In the genomic region with DNA sequence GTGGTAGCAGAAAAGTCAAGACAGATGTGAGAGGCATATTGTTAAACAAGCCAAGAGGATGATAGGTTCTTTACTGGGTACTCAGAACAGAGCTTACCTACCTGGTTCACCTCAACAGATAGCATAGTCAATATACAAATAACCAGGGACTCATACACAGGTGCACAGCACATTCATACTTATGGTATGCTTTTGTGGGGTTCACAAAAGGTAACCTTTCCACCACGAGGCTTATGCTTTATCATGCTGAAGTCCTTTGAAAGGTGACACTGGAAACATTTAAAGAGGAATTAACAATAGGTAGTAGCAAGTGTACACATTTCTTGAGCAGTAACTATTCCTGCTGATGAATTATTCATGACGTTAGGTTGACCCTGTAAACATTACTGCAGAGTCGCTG, we compare ENCODE assay signal across 15 cellular contexts. TPM values are rescaled to one million over a fixed set of nuclear protein-coding genes. Genes with fewer than 3 reads are reported as not detected.
DNase-seq lines count a peak whose midpoint lies in the region; TF ChIP-seq lines count a peak whose summit lies in the region.
"Had no signal": no experiment of that assay in that cellular context is flagged by ENCODE, and none has a peak within 500 bp of the region (broad histone marks: within the 10 kb centered on the region; RNA-seq: fewer than 3 reads in every experiment).

No MANE protein-coding gene starts in this region.

- peaks cover 24% of the 10 kb centered on the region for H3K27me3 Mint-ChIP-seq in neural crest cell (ENCODE audit: low read depth)
- peaks cover 5% of the 10 kb centered on the region for H3K27me3 Mint-ChIP-seq in activated naive CD8-positive, alpha-beta T cell treated with anti-CD3 and anti-CD28 coated beads for 36 hours
- H3K27me3 Mint-ChIP-seq: IgD-negative memory B cell had no signal

- DNase-seq in DMS153 (lab: John Stamatoyannopoulos, UW): peak; percentile 52
- DNase-seq in DMS153 treated with DMSO at 0.1 percent for 48 hours (lab: John Stamatoyannopoulos, UW; ENCODE audit: unreplicated experiment): no peak
- peak; percentile 20 for DNase-seq in NCI-H748 (lab: John Stamatoyannopoulos, UW; ENCODE audit: unreplicated experiment)
- DNase-seq in NCI-H748 treated with DMSO at 0.1 percent for 48 hours (lab: John Stamatoyannopoulos, UW): no peak
- DNase-seq in NCI-H345 treated with DMSO at 0.1 percent for 48 hours (lab: John Stamatoyannopoulos, UW; ENCODE audit: unreplicated experiment): peak; percentile 39
- DNase-seq in neural crest cell (ENCODE audit: low read depth, low spot score): no peak
- no peak for DNase-seq in activated naive CD8-positive, alpha-beta T cell treated with anti-CD3 and anti-CD28 coated beads for 36 hours
- DNase-seq in Ammon's horn (ENCODE audit: low spot score): no peak
- DNase-seq: AML-193; Calu3; CD4-positive, alpha-beta memory T cell; GOT3; H9 had no signal

- no peaks in the 10 kb centered on the region for H3K9me3 Mint-ChIP-seq in neural crest cell
- no peaks in the 10 kb centered on the region for H3K9me3 Mint-ChIP-seq in activated naive CD8-positive, alpha-beta T cell treated with anti-CD3 and anti-CD28 coated beads for 36 hours
- H3K9me3 Mint-ChIP-seq: H9 had no signal

- no peaks in the 10 kb centered on the region for H3K36me3 Mint-ChIP-seq in neural crest cell (ENCODE audit: low read depth)
- no peaks in the 10 kb centered on the region for H3K36me3 Mint-ChIP-seq in activated naive CD8-positive, alpha-beta T cell treated with anti-CD3 and anti-CD28 coated beads for 36 hours
- H3K36me3 Mint-ChIP-seq: CD14-positive monocyte; CD4-positive, alpha-beta memory T cell; IgD-negative memory B cell had no signal

- H3K4me1 Mint-ChIP-seq in neural crest cell: no peaks in the 10 kb centered on the region
- H3K4me1 Mint-ChIP-seq in activated naive CD8-positive, alpha-beta T cell treated with anti-CD3 and anti-CD28 coated beads for 36 hours: no peaks in the 10 kb centered on the region
- H3K4me1 Mint-ChIP-seq: CD4-positive, alpha-beta memory T cell; H9; IgD-negative memory B cell had no signal

- peak overlapping the region; percentile 53 for H3K27ac Mint-ChIP-seq in neural crest cell (ENCODE audit: unreplicated experiment)
- no peak overlapping the region for H3K27ac Mint-ChIP-seq in activated naive CD8-positive, alpha-beta T cell treated with anti-CD3 and anti-CD28 coated beads for 36 hours
- H3K27ac Mint-ChIP-seq: CD4-positive, alpha-beta memory T cell; H9; IgD-negative memory B cell had no signal

- TF ChIP-seq CTCF in neural crest cell (conservative IDR thresholded peaks at IDR 0.05): no peak

- H3K4me3 Mint-ChIP-seq in neural crest cell: no peak overlapping the region
- H3K4me3 Mint-ChIP-seq in activated naive CD8-positive, alpha-beta T cell treated with anti-CD3 and anti-CD28 coated beads for 36 hours: no peak overlapping the region
- H3K4me3 Mint-ChIP-seq: CD14-positive monocyte; CD4-positive, alpha-beta memory T cell; H9; IgD-negative memory B cell had no signal

RNA-seq across cellular contexts. Expression of a gene that starts 42.2 kb away (rescaled TPM):
- 29.5 and 35.4 TPM in 2 replicates for total RNA-seq in neural crest cell
- total RNA-seq in activated naive CD8-positive, alpha-beta T cell treated with anti-CD3 and anti-CD28 coated beads for 36 hours: 10 to 100 TPM; 30.1 to 33.1 TPM

Comparison
In these comparisons a context has a peak if more than half of its experiments do, and no peak if none do; other contexts are left out.
1. DNase-seq: peak in DMS153 (single experiment), NCI-H748 (single experiment) and NCI-H345 treated with DMSO at 0.1 percent for 48 hours (single experiment); none in DMS153 treated with DMSO at 0.1 percent for 48 hours (single experiment), NCI-H748 treated with DMSO at 0.1 percent for 48 hours (single experiment), neural crest cell (single experiment), activated naive CD8-positive, alpha-beta T cell treated with anti-CD3 and anti-CD28 coated beads for 36 hours (single experiment) and Ammon's horn (single experiment).